Comparison of ENCODE assay signal across 1 cellular context in the genomic region with DNA sequence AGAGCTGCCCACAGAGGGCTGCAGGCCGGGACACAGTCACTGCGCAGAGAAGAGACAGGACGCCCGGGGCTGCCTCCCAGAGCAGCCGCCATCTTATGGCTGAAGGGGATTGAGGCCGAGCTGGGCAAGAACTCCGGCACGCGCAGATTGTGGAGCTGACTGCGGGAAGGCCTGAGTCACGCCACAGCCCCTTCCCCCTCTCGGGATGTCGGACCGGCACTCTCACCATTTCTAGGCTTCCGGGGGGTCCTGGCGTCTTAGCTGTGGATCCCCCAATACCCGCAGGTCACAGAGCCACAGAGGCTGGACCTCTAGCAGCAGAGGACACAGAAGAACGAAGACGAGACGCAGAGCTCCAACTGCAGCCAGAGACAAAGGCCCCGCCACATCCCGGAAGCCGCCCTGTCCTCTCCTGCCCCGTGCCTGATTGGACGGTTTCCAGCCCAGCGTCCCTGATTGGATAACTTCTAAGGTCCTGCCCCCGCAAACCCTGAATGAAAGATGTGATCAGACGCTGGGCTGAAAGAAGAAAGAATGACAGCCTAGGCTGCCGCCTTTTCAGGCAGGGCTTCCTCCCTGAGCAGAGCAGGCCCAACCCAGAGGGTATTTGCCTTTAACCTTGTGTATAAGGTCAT.
TF ChIP-seq lines count a peak whose summit lies in the region.

A gene (minus strand): TSS at position 373 of the 635 bp plus-strand sequence. CDS start 144 bp downstream, at position 229.

TF ChIP-seq in K562, 482 proteins besides CTCF, POLR2A, EP300 and RAD21 (continued from another document and continues in another):
- TF ChIP-seq ZNF431 (CRISPR knock-in tag; IDR thresholded peaks at IDR 0.05) (no peak), SIN3A (IDR thresholded peaks at IDR 0.05; ENCODE audit: borderline replicate concordance in 2 of 2, control insufficient read depth in 1 of 2, low read depth in 2 of 2, low read length in 2 of 2) (no peak), NFRKB (IDR thresholded peaks at IDR 0.05; ENCODE audit: low read depth) (peak; percentile 70), SLC30A9 (CRISPR knock-in tag; IDR thresholded peaks at IDR 0.05) (no peak), ZNF134 (CRISPR knock-in tag; conservative IDR thresholded peaks at IDR 0.05) (no peak), XRCC5 (IDR thresholded peaks at IDR 0.05; ENCODE audit: low read depth, low read length) (no peak), MIER1 (IDR thresholded peaks at IDR 0.05; ENCODE audit: low read depth) (no peak), ERF (CRISPR knock-in tag; IDR thresholded peaks at IDR 0.05) (no peak), ZNF696 (CRISPR knock-in tag; conservative IDR thresholded peaks at IDR 0.05) (no peak), MAZ (CRISPR knock-in tag; conservative IDR thresholded peaks at IDR 0.05 in 1 of 2, IDR thresholded peaks at IDR 0.05 in 1 of 2) (peak; percentile 39 to 41; a peak in 3 of 4 replicates), NFYB (IDR thresholded peaks at IDR 0.05; ENCODE audit: extremely low read depth, insufficient read length) (peak; percentile 98), GATAD2A (IDR thresholded peaks at IDR 0.05) (no peak), THRAP3 (IDR thresholded peaks at IDR 0.05; ENCODE audit: borderline replicate concordance) (no peak), CTBP1 (IDR thresholded peaks at IDR 0.05; ENCODE audit: borderline replicate concordance) (no peak; the same call in 1 of the 2 replicates), MCM3 (IDR thresholded peaks at IDR 0.05) (no peak), ZNF551 (CRISPR knock-in tag; IDR thresholded peaks at IDR 0.05) (no peak), ZFX (CRISPR knock-in tag; IDR thresholded peaks at IDR 0.05) (no peak), CCAR2 (IDR thresholded peaks at IDR 0.05; ENCODE audit: low read depth, low read length) (no peak), GATAD2B (IDR thresholded peaks at IDR 0.05; ENCODE audit: borderline replicate concordance) (no peak), ARID2 (IDR thresholded peaks at IDR 0.05) (no peak), GATA2 (CRISPR knock-in tag; IDR thresholded peaks at IDR 0.05) (no peak), HNRNPK (IDR thresholded peaks at IDR 0.05; ENCODE audit: low read depth, low read length, poor library complexity, severe bottlenecking) (no peak), RBFOX2 (IDR thresholded peaks at IDR 0.05; ENCODE audit: low read depth, low read length) (peak; percentile 84), NCOA4 (IDR thresholded peaks at IDR 0.05; ENCODE audit: partially characterized antibody) (no peak), BRD9 (IDR thresholded peaks at IDR 0.05; ENCODE audit: low read depth, partially characterized antibody) (no peak), LEF1 (IDR thresholded peaks at IDR 0.05) (no peak), ZNF263 (CRISPR knock-in tag; IDR thresholded peaks at IDR 0.05; ENCODE audit: borderline replicate concordance) (no peak), ZNF584 (CRISPR knock-in tag; IDR thresholded peaks at IDR 0.05; ENCODE audit: low read depth) (no peak), ZNF583 (CRISPR knock-in tag; IDR thresholded peaks at IDR 0.05) (no peak), ZKSCAN1 (IDR thresholded peaks at IDR 0.05; ENCODE audit: low read depth, low read length) (no peak), ZNF253 (CRISPR knock-in tag; conservative IDR thresholded peaks at IDR 0.05) (no peak), RNF2 (IDR thresholded peaks at IDR 0.05) (no peak), ETV5 (CRISPR knock-in tag; IDR thresholded peaks at IDR 0.05; ENCODE audit: low read depth) (no peak), FOXK2 (conservative IDR thresholded peaks at IDR 0.05 in 1 of 2, IDR thresholded peaks at IDR 0.05 in 1 of 2; ENCODE audit: low read depth in 2 of 2) (no peak), ZSCAN32 (CRISPR knock-in tag; IDR thresholded peaks at IDR 0.05) (no peak), SRF (CRISPR knock-in tag; IDR thresholded peaks at IDR 0.05) (peak in 1 of 2 experiments; percentile 67; a peak in 2 of 4 replicates), HNRNPLL (IDR thresholded peaks at IDR 0.05; ENCODE audit: low read depth, low read length, poor library complexity, severe bottlenecking) (peak; percentile 19), ZNF766 (CRISPR knock-in tag; conservative IDR thresholded peaks at IDR 0.05) (no peak), PML (IDR thresholded peaks at IDR 0.05; ENCODE audit: low read length) (peak; percentile 66; the same call in 1 of the 2 replicates), DIDO1 (tag; IDR thresholded peaks at IDR 0.05; ENCODE audit: low read depth) (no peak), ZNF124 (CRISPR knock-in tag; IDR thresholded peaks at IDR 0.05) (no peak), TAF1 (IDR thresholded peaks at IDR 0.05; ENCODE audit: control insufficient read depth, extremely low read depth, insufficient read depth, low read length, severe bottlenecking) (peak; percentile 63), MTF1 (CRISPR knock-in tag; IDR thresholded peaks at IDR 0.05; ENCODE audit: borderline replicate concordance) (no peak), ZNF76 (CRISPR knock-in tag; IDR thresholded peaks at IDR 0.05; ENCODE audit: borderline replicate concordance) (peak; percentile 42; the same call in 1 of the 2 replicates), TBL1XR1 (IDR thresholded peaks at IDR 0.05; ENCODE audit: low read length in 2 of 2) (no peak), MEF2D (tag; conservative IDR thresholded peaks at IDR 0.05; ENCODE audit: low read depth) (no peak), SMAD3 (CRISPR knock-in tag; conservative IDR thresholded peaks at IDR 0.05) (no peak), C11orf30 (IDR thresholded peaks at IDR 0.05; ENCODE audit: low read depth) (peak; percentile 45; the same call in 1 of the 2 replicates), ZNF830 (CRISPR knock-in tag; IDR thresholded peaks at IDR 0.05) (no peak)
- TF ChIP-seq, protein P1, sequence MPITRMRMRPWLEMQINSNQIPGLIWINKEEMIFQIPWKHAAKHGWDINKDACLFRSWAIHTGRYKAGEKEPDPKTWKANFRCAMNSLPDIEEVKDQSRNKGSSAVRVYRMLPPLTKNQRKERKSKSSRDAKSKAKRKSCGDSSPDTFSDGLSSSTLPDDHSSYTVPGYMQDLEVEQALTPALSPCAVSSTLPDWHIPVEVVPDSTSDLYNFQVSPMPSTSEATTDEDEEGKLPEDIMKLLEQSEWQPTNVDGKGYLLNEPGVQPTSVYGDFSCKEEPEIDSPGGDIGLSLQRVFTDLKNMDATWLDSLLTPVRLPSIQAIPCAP (CRISPR knock-in tag; IDR thresholded peaks at IDR 0.05; ENCODE audit: borderline replicate concordance), result no peak
- TF ChIP-seq, protein P2, sequence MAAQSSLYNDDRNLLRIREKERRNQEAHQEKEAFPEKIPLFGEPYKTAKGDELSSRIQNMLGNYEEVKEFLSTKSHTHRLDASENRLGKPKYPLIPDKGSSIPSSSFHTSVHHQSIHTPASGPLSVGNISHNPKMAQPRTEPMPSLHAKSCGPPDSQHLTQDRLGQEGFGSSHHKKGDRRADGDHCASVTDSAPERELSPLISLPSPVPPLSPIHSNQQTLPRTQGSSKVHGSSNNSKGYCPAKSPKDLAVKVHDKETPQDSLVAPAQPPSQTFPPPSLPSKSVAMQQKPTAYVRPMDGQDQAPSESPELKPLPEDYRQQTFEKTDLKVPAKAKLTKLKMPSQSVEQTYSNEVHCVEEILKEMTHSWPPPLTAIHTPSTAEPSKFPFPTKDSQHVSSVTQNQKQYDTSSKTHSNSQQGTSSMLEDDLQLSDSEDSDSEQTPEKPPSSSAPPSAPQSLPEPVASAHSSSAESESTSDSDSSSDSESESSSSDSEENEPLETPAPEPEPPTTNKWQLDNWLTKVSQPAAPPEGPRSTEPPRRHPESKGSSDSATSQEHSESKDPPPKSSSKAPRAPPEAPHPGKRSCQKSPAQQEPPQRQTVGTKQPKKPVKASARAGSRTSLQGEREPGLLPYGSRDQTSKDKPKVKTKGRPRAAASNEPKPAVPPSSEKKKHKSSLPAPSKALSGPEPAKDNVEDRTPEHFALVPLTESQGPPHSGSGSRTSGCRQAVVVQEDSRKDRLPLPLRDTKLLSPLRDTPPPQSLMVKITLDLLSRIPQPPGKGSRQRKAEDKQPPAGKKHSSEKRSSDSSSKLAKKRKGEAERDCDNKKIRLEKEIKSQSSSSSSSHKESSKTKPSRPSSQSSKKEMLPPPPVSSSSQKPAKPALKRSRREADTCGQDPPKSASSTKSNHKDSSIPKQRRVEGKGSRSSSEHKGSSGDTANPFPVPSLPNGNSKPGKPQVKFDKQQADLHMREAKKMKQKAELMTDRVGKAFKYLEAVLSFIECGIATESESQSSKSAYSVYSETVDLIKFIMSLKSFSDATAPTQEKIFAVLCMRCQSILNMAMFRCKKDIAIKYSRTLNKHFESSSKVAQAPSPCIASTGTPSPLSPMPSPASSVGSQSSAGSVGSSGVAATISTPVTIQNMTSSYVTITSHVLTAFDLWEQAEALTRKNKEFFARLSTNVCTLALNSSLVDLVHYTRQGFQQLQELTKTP (IDR thresholded peaks at IDR 0.05; ENCODE audit: low read depth in 1 of 2, partially characterized antibody in 2 of 2), result no peak
- TF ChIP-seq, protein P3, sequence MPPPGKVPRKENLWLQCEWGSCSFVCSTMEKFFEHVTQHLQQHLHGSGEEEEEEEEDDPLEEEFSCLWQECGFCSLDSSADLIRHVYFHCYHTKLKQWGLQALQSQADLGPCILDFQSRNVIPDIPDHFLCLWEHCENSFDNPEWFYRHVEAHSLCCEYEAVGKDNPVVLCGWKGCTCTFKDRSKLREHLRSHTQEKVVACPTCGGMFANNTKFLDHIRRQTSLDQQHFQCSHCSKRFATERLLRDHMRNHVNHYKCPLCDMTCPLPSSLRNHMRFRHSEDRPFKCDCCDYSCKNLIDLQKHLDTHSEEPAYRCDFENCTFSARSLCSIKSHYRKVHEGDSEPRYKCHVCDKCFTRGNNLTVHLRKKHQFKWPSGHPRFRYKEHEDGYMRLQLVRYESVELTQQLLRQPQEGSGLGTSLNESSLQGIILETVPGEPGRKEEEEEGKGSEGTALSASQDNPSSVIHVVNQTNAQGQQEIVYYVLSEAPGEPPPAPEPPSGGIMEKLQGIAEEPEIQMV (tag; conservative IDR thresholded peaks at IDR 0.05; ENCODE audit: low read depth), result no peak
- TF ChIP-seq, protein P4, sequence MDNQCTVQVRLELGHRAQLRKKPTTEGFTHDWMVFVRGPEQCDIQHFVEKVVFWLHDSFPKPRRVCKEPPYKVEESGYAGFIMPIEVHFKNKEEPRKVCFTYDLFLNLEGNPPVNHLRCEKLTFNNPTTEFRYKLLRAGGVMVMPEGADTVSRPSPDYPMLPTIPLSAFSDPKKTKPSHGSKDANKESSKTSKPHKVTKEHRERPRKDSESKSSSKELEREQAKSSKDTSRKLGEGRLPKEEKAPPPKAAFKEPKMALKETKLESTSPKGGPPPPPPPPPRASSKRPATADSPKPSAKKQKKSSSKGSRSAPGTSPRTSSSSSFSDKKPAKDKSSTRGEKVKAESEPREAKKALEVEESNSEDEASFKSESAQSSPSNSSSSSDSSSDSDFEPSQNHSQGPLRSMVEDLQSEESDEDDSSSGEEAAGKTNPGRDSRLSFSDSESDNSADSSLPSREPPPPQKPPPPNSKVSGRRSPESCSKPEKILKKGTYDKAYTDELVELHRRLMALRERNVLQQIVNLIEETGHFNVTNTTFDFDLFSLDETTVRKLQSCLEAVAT (IDR thresholded peaks at IDR 0.05), result no peak
- TF ChIP-seq, protein P5, sequence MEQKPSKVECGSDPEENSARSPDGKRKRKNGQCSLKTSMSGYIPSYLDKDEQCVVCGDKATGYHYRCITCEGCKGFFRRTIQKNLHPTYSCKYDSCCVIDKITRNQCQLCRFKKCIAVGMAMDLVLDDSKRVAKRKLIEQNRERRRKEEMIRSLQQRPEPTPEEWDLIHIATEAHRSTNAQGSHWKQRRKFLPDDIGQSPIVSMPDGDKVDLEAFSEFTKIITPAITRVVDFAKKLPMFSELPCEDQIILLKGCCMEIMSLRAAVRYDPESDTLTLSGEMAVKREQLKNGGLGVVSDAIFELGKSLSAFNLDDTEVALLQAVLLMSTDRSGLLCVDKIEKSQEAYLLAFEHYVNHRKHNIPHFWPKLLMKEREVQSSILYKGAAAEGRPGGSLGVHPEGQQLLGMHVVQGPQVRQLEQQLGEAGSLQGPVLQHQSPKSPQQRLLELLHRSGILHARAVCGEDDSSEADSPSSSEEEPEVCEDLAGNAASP (IDR thresholded peaks at IDR 0.05), result no peak
- TF ChIP-seq, protein P6, sequence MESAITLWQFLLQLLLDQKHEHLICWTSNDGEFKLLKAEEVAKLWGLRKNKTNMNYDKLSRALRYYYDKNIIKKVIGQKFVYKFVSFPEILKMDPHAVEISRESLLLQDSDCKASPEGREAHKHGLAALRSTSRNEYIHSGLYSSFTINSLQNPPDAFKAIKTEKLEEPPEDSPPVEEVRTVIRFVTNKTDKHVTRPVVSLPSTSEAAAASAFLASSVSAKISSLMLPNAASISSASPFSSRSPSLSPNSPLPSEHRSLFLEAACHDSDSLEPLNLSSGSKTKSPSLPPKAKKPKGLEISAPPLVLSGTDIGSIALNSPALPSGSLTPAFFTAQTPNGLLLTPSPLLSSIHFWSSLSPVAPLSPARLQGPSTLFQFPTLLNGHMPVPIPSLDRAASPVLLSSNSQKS (CRISPR knock-in tag; IDR thresholded peaks at IDR 0.05), result no peak
- TF ChIP-seq, protein P7, sequence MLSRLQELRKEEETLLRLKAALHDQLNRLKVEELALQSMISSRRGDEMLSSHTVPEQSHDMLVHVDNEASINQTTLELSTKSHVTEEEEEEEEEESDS (CRISPR knock-in tag; IDR thresholded peaks at IDR 0.05), result no peak
- TF ChIP-seq, protein P8, sequence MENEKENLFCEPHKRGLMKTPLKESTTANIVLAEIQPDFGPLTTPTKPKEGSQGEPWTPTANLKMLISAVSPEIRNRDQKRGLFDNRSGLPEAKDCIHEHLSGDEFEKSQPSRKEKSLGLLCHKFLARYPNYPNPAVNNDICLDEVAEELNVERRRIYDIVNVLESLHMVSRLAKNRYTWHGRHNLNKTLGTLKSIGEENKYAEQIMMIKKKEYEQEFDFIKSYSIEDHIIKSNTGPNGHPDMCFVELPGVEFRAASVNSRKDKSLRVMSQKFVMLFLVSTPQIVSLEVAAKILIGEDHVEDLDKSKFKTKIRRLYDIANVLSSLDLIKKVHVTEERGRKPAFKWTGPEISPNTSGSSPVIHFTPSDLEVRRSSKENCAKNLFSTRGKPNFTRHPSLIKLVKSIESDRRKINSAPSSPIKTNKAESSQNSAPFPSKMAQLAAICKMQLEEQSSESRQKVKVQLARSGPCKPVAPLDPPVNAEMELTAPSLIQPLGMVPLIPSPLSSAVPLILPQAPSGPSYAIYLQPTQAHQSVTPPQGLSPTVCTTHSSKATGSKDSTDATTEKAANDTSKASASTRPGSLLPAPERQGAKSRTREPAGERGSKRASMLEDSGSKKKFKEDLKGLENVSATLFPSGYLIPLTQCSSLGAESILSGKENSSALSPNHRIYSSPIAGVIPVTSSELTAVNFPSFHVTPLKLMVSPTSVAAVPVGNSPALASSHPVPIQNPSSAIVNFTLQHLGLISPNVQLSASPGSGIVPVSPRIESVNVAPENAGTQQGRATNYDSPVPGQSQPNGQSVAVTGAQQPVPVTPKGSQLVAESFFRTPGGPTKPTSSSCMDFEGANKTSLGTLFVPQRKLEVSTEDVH (IDR thresholded peaks at IDR 0.05; ENCODE audit: low read depth, partially characterized antibody), result no peak
- TF ChIP-seq, protein P9, sequence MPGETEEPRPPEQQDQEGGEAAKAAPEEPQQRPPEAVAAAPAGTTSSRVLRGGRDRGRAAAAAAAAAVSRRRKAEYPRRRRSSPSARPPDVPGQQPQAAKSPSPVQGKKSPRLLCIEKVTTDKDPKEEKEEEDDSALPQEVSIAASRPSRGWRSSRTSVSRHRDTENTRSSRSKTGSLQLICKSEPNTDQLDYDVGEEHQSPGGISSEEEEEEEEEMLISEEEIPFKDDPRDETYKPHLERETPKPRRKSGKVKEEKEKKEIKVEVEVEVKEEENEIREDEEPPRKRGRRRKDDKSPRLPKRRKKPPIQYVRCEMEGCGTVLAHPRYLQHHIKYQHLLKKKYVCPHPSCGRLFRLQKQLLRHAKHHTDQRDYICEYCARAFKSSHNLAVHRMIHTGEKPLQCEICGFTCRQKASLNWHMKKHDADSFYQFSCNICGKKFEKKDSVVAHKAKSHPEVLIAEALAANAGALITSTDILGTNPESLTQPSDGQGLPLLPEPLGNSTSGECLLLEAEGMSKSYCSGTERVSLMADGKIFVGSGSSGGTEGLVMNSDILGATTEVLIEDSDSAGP (CRISPR knock-in tag; IDR thresholded peaks at IDR 0.05), result no peak
